Comparison of ENCODE assay signal across 8 cellular contexts in genomic region chr20:34177060-34177459, GRCh38.
"Had no signal": no experiment of that assay in that cellular context is flagged by ENCODE, and none has a peak within 500 bp of the region (broad histone marks: within the 10 kb centered on the region; RNA-seq: fewer than 3 reads in every experiment).

No MANE protein-coding gene starts in this region.

- FAIRE-seq: G401.6, GM12878, GM12891, GM12892, GM18507, GM19239 had no signal

- H3K4me3 ChIP-seq: GM12878 had no signal

- ATAC-seq: GM12878 had no signal

- DNase-seq: GDM1, GF-D8 had no signal
